Comparison of ENCODE assay signal across 1 cellular context in genomic region chr10:75722609-75723008, GRCh38.
TF ChIP-seq lines count a peak whose summit lies in the region.

No MANE protein-coding gene starts in this region.

TF ChIP-seq in HepG2, 621 proteins besides CTCF, POLR2A, EP300 and RAD21 (continued from another document):
- TF ChIP-seq ZNF281 (CRISPR knock-in tag; IDR thresholded peaks at IDR 0.05; ENCODE audit: borderline replicate concordance) (no peak), FOXK2 (IDR thresholded peaks at IDR 0.05) (no peak), ZFP82 (CRISPR knock-in tag; IDR thresholded peaks at IDR 0.05; ENCODE audit: borderline replicate concordance) (no peak), ZNF572 (CRISPR knock-in tag; IDR thresholded peaks at IDR 0.05) (no peak)
